Comparison of ENCODE assay signal across 1 cellular context in genomic region chr3:79651536-79652065, GRCh38.
TF ChIP-seq lines count a peak whose summit lies in the region.

No MANE protein-coding gene starts in this region.

TF ChIP-seq in A549, 52 proteins besides CTCF, POLR2A, EP300 and RAD21 (continued from another document):
- TF ChIP-seq ELK1 (IDR thresholded peaks at IDR 0.05; ENCODE audit: low read depth, low read length) = no peak
TF ChIP-seq in A549: peak in this region for 0.
